In the genomic region with DNA sequence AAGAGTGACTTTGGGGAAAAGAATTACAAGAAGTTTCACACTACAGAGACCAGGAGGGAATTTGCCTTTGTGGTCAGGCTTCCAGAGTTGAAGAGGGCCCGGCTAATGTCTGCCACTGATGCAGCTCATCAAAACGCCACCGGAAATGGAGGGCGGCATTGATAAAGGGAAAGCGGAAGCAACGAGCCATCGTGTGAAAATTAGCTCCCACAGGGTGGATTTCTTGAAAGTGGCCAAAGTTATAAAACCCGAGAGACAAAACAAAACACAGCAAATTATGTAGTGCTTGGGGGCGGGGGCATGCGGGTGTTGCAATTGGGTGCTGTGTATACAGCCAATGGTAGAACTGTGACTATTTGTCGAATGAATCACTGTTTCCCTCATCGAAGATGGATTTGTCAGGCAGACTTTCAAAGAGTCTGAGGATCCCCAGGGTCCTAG, we compare ENCODE assay signal across 29 cellular contexts.
A peak's percentile ranks its signal among the peaks of the same experiment; 100 is the strongest.
DNase-seq lines count a peak whose midpoint lies in the region; ATAC-seq, FAIRE-seq and TF ChIP-seq lines count a peak whose summit lies in the region.
"Had no signal": no experiment of that assay in that cellular context is flagged by ENCODE, and none has a peak within 500 bp of the region (broad histone marks: within the 10 kb centered on the region; RNA-seq: fewer than 3 reads in every experiment).

No MANE protein-coding gene starts in this region.

- ATAC-seq in GM23338, result no peak
- ATAC-seq in GM21515 (IDR thresholded peaks at IDR 0.05; ENCODE audit: unreplicated experiment), result no peak
- no peak for ATAC-seq in HG03439 (IDR thresholded peaks at IDR 0.05; ENCODE audit: unreplicated experiment)
- ATAC-seq: left lobe of liver; stimulated activated effector memory CD8-positive, alpha-beta T cell treated with anti-CD3 and anti-CD28 coated beads, Interleukin-12 subunit alpha, Interleukin-12 subunit beta, amount 100 ng/mL, for 72 hours; T-cell had no signal

- no peaks in the 10 kb centered on the region for H3K9me3 Mint-ChIP-seq in GM23338
- H3K9me3 Mint-ChIP-seq in astrocyte (ENCODE audit: unreplicated experiment), result no peaks in the 10 kb centered on the region
- H3K9me3 Mint-ChIP-seq: HFFc6, neural progenitor cell had no signal

- peaks cover 7% of the 10 kb centered on the region for H3K27me3 Mint-ChIP-seq in GM23338 (ENCODE audit: insufficient read depth, low read depth, poor library complexity)
- peaks cover 6% of the 10 kb centered on the region for H3K27me3 Mint-ChIP-seq in astrocyte (ENCODE audit: low read depth, unreplicated experiment)

- no peak for TF ChIP-seq CTCF in GM23338 (conservative IDR thresholded peaks at IDR 0.05; ENCODE audit: low read depth in 2 of 2)
- TF ChIP-seq CTCF in astrocyte (IDR thresholded peaks at IDR 0.05; ENCODE audit: insufficient read depth, low read depth, low read length), result no peak
- TF ChIP-seq CTCF in fibroblast of pulmonary artery (IDR thresholded peaks at IDR 0.05; ENCODE audit: low read length, missing control alignments), result no peak

- no peak overlapping the region for H2AK5ac ChIP-seq in trophoblast cell (ENCODE audit: low read length)

- H3K9ac ChIP-seq in astrocyte (ENCODE audit: low read length) (no peak overlapping the region), trophoblast cell (ENCODE audit: low read length) (no peak overlapping the region)
- H3K9ac ChIP-seq: neural progenitor cell had no signal

- H3K27me3 ChIP-seq in GM23338 (ENCODE audit: insufficient read depth) (no peaks in the 10 kb centered on the region), astrocyte (ENCODE audit: insufficient read depth, low read length) (no peaks in the 10 kb centered on the region), trophoblast cell (ENCODE audit: insufficient read depth, low read length) (no peaks in the 10 kb centered on the region)
- H3K27me3 ChIP-seq: esophagus muscularis mucosa, neural progenitor cell, suprapubic skin had no signal

- H3K4me3 Mint-ChIP-seq in GM23338, result no peak overlapping the region
- no peak overlapping the region for H3K4me3 Mint-ChIP-seq in astrocyte (ENCODE audit: unreplicated experiment)
- H3K4me3 Mint-ChIP-seq: activated naive CD4-positive, alpha-beta T cell treated with anti-CD3 and anti-CD28 coated beads, Interleukin-2, amount 50 U/mL, for 24 hours; activated T-helper 1 cell treated with anti-CD3 and anti-CD28 coated beads, Interleukin-12 subunit alpha, Interleukin-12 subunit beta, Interleukin-2, Interleukin-4 antibody, amounts not matched to agents 30 ng/mL and 10 ng/mL and 1 ng/mL, durations not matched to agents 14 hours and 24 hours and 36 hours; CD4-positive, CD25-positive, alpha-beta regulatory T cell; HFFc6; neural progenitor cell; stimulated activated effector memory CD8-positive, alpha-beta T cell treated with anti-CD3 and anti-CD28 coated beads, Interleukin-12 subunit alpha, Interleukin-12 subunit beta, amount 100 ng/mL, for 72 hours; T-cell had no signal

- H3K18ac ChIP-seq in trophoblast cell (ENCODE audit: low read length), result no peak overlapping the region

- DNase-seq in GM23338 (ENCODE audit: low spot score) (no peak), astrocyte (ENCODE audit: low read depth) (peak; percentile 46), fibroblast of pulmonary artery (ENCODE audit: low read depth) (peak; percentile 17), trophoblast cell (peak; percentile 18 to 54)
- DNase-seq in activated T-cell treated with anti-CD3 and anti-CD28 coated beads, Interleukin-2, amount 50 U/mL, for 48 hours, result no peak
- no peak for DNase-seq in stimulated activated CD4-positive, alpha-beta T cell treated with anti-CD3 and anti-CD28 coated beads, Interleukin-1b, Interleukin-23, amount 100 ng/mL, for 48 hours
- DNase-seq: activated CD4-positive, alpha-beta T cell treated with anti-CD3 and anti-CD28 coated beads for 48 hours; CD4-positive, CD25-positive, alpha-beta regulatory T cell; DMS 273 treated with DMSO at 0.1 percent for 48 hours; effector memory CD4-positive, alpha-beta T cell; HFFc6; Karpas-422; midbrain; NCI-H187 treated with DMSO at 0.1 percent for 48 hours; NCI-H345; NCI-H774; SIG-M5; stimulated activated CD4-positive, alpha-beta T cell treated with anti-CD3 and anti-CD28 coated beads, Interleukin-2, amount 100 ng/mL, for 24 hours; T-cell had no signal

- H3K27ac Mint-ChIP-seq in GM23338, result no peak overlapping the region
- H3K27ac Mint-ChIP-seq in astrocyte (ENCODE audit: unreplicated experiment), result peak overlapping the region; percentile 88
- H3K27ac Mint-ChIP-seq: activated naive CD4-positive, alpha-beta T cell treated with anti-CD3 and anti-CD28 coated beads, Interleukin-2, amount 50 U/mL, for 24 hours; activated T-helper 1 cell treated with anti-CD3 and anti-CD28 coated beads, Interleukin-12 subunit alpha, Interleukin-12 subunit beta, Interleukin-2, Interleukin-4 antibody, amounts not matched to agents 30 ng/mL and 10 ng/mL and 1 ng/mL, durations not matched to agents 14 hours and 24 hours and 36 hours; CD4-positive, CD25-positive, alpha-beta regulatory T cell; HFFc6; neural progenitor cell; progenitor cell of endocrine pancreas; stimulated activated effector memory CD8-positive, alpha-beta T cell treated with anti-CD3 and anti-CD28 coated beads, Interleukin-12 subunit alpha, Interleukin-12 subunit beta, amount 100 ng/mL, for 72 hours; T-cell had no signal

- no peak overlapping the region for H2BK5ac ChIP-seq in trophoblast cell (ENCODE audit: low read depth, low read length, poor library complexity)

- H3K4me1 Mint-ChIP-seq in GM23338 (no peaks in the 10 kb centered on the region), astrocyte (ENCODE audit: low read depth, unreplicated experiment) (peaks cover 16% of the 10 kb centered on the region)
- H3K4me1 Mint-ChIP-seq: activated naive CD4-positive, alpha-beta T cell treated with anti-CD3 and anti-CD28 coated beads, Interleukin-2, amount 50 U/mL, for 24 hours; CD4-positive, CD25-positive, alpha-beta regulatory T cell; neural progenitor cell; stimulated activated effector memory CD8-positive, alpha-beta T cell treated with anti-CD3 and anti-CD28 coated beads, Interleukin-12 subunit alpha, Interleukin-12 subunit beta, amount 100 ng/mL, for 72 hours; T-cell had no signal

- no CpG with 5 or more reads among the region's 12 CpGs for WGBS in trophoblast cell (ENCODE audit: extremely low coverage, insufficient coverage, insufficient read length)

- H4K8ac ChIP-seq in trophoblast cell (ENCODE audit: low read depth, low read length), result no peak overlapping the region

- no peak overlapping the region for H2BK12ac ChIP-seq in trophoblast cell (ENCODE audit: low read length)

- H3K27ac ChIP-seq in GM23338 (ENCODE audit: low read depth) (no peak overlapping the region), astrocyte (ENCODE audit: low read depth, low read length) (no peak overlapping the region), trophoblast cell (ENCODE audit: low read depth, low read length) (no peak overlapping the region)
- H3K27ac ChIP-seq: esophagus muscularis mucosa, neural progenitor cell, suprapubic skin had no signal

- H4K12ac ChIP-seq in trophoblast cell (ENCODE audit: low read depth, low read length), result no peak overlapping the region

- H2AFZ ChIP-seq in GM23338 (peak overlapping the region; percentile 56; the same call in 1 of the 2 replicates), astrocyte (ENCODE audit: low read depth, low read length) (peak overlapping the region; percentile 3), trophoblast cell (ENCODE audit: insufficient read depth, low read length, poor library complexity) (no peak overlapping the region)
- H2AFZ ChIP-seq: neural progenitor cell had no signal

- H3K36me3 ChIP-seq in GM23338 (ENCODE audit: insufficient read depth), result no peaks in the 10 kb centered on the region
- H3K36me3 ChIP-seq in astrocyte (ENCODE audit: insufficient read depth, low read length), result no peaks in the 10 kb centered on the region
- H3K36me3 ChIP-seq in trophoblast cell (ENCODE audit: control insufficient read depth in 1 of 2, insufficient read depth in 2 of 2, low read length in 2 of 2), result no peaks in the 10 kb centered on the region
- H3K36me3 ChIP-seq: esophagus muscularis mucosa, neural progenitor cell, suprapubic skin had no signal

- H3K9me3 ChIP-seq in astrocyte (ENCODE audit: insufficient read depth, low read depth, low read length) (no peaks in the 10 kb centered on the region), trophoblast cell (ENCODE audit: insufficient read depth, low read depth, low read length) (peaks cover 2% of the 10 kb centered on the region)
- H3K9me3 ChIP-seq: esophagus muscularis mucosa, suprapubic skin had no signal

- no peak overlapping the region for H3K4ac ChIP-seq in trophoblast cell (ENCODE audit: low read depth, low read length)

- no peak overlapping the region for H3K23ac ChIP-seq in trophoblast cell (ENCODE audit: low read length)

- H3K36me3 Mint-ChIP-seq in GM23338 (ENCODE audit: low read depth) (no peaks in the 10 kb centered on the region), astrocyte (ENCODE audit: low read depth, unreplicated experiment) (no peaks in the 10 kb centered on the region)
- H3K36me3 Mint-ChIP-seq: activated naive CD4-positive, alpha-beta T cell treated with anti-CD3 and anti-CD28 coated beads, Interleukin-2, amount 50 U/mL, for 24 hours; CD4-positive, CD25-positive, alpha-beta regulatory T cell; neural progenitor cell; stimulated activated effector memory CD8-positive, alpha-beta T cell treated with anti-CD3 and anti-CD28 coated beads, Interleukin-12 subunit alpha, Interleukin-12 subunit beta, amount 100 ng/mL, for 72 hours; T-cell had no signal

- no peaks in the 10 kb centered on the region for H3F3A ChIP-seq in GM23338 (replicated peaks; ENCODE audit: low read depth)

- no peak overlapping the region for H4K91ac ChIP-seq in trophoblast cell (ENCODE audit: low read depth, low read length)

- H3K9me2 ChIP-seq in GM23338 (ENCODE audit: insufficient read depth), result 0 out of 2 replicates have a peak, but pooled peaks cover 5% of the 10 kb centered on the region

- H3K14ac ChIP-seq in trophoblast cell (ENCODE audit: low read length), result no peak overlapping the region

- no peak overlapping the region for H2BK120ac ChIP-seq in trophoblast cell (ENCODE audit: insufficient read depth, low read length, poor library complexity)

- H3K79me2 ChIP-seq in GM23338 (replicated peaks; ENCODE audit: insufficient read depth) (no peaks in the 10 kb centered on the region), astrocyte (ENCODE audit: insufficient read depth, low read length) (no peaks in the 10 kb centered on the region), trophoblast cell (ENCODE audit: control insufficient read depth, insufficient read depth, low read length, poor library complexity) (no peaks in the 10 kb centered on the region)

- no peak for FAIRE-seq in astrocyte (lab: Jason Lieb, UNC)

- H3K4me2 ChIP-seq in GM23338, result no peak overlapping the region
- peak overlapping the region; percentile 22 for H3K4me2 ChIP-seq in astrocyte (ENCODE audit: low read length)
- H3K4me2 ChIP-seq in trophoblast cell (ENCODE audit: low read length), result no peak overlapping the region
- H3K4me2 ChIP-seq: neural progenitor cell had no signal

- H3K4me3 ChIP-seq in GM23338 (no peak overlapping the region), astrocyte (ENCODE audit: insufficient read depth, low read depth, low read length) (no peak overlapping the region), fibroblast of pulmonary artery (replicated peaks; ENCODE audit: low read depth, low read length) (no peak overlapping the region), trophoblast cell (ENCODE audit: low read depth, low read length) (no peak overlapping the region)
- H3K4me3 ChIP-seq: esophagus muscularis mucosa, neural progenitor cell, suprapubic skin had no signal

- no peaks in the 10 kb centered on the region for H4K20me1 ChIP-seq in GM23338 (replicated peaks; ENCODE audit: insufficient read depth)
- H4K20me1 ChIP-seq in astrocyte (ENCODE audit: insufficient read depth, low read length), result no peaks in the 10 kb centered on the region

- H3K4me1 ChIP-seq in GM23338 (ENCODE audit: insufficient read depth) (no peaks in the 10 kb centered on the region), astrocyte (ENCODE audit: insufficient read depth, low read length) (peaks cover 11% of the 10 kb centered on the region), trophoblast cell (ENCODE audit: control insufficient read depth in 1 of 2, insufficient read depth in 2 of 2, low read length in 2 of 2) (peaks cover 2 to 4% of the 10 kb centered on the region in 2 experiments)
- H3K4me1 ChIP-seq: esophagus muscularis mucosa, neural progenitor cell, suprapubic skin had no signal

- H3K79me1 ChIP-seq in trophoblast cell (ENCODE audit: low read length), result no peaks in the 10 kb centered on the region

Comparison
In these comparisons a context has a peak if more than half of its experiments do, and no peak if none do; other contexts are left out.
1. DNase-seq: peak in astrocyte (single experiment), fibroblast of pulmonary artery (single experiment) and trophoblast cell (2 of 2); none in GM23338 (single experiment), activated T-cell treated with anti-CD3 and anti-CD28 coated beads, Interleukin-2, amount 50 U/mL, for 48 hours (0 of 2) and stimulated activated CD4-positive, alpha-beta T cell treated with anti-CD3 and anti-CD28 coated beads, Interleukin-1b, Interleukin-23, amount 100 ng/mL, for 48 hours (single experiment).